18 cellular contexts compared by ENCODE assay signal in genomic region chr15:39594764-39595620, GRCh38. TPM values are rescaled to one million over a fixed set of nuclear protein-coding genes. Genes with fewer than 3 reads are reported as not detected.
DNase-seq lines count a peak whose midpoint lies in the region; ATAC-seq and TF ChIP-seq lines count a peak whose summit lies in the region.
"Had no signal": no experiment of that assay in that cellular context is flagged by ENCODE, and none has a peak within 500 bp of the region (broad histone marks: within the 10 kb centered on the region; RNA-seq: fewer than 3 reads in every experiment).

No MANE protein-coding gene starts in this region.

- H3K4me3 Mint-ChIP-seq in T-helper 17 cell: no peak overlapping the region
- H3K4me3 Mint-ChIP-seq: activated naive CD4-positive, alpha-beta T cell treated with anti-CD3 and anti-CD28 coated beads, Interleukin-2, amount 10 ng/mL, durations not matched to agents 7 days and 5 days; WTC11 had no signal

- H3K79me1 ChIP-seq in neuronal stem cell (ENCODE audit: low read depth, low read length): no peaks in the 10 kb centered on the region

- TF ChIP-seq CTCF in AG10803 (conservative IDR thresholded peaks at IDR 0.05; ENCODE audit: low read length) (no peak), fibroblast of mammary gland (conservative IDR thresholded peaks at IDR 0.05; ENCODE audit: control insufficient read depth, insufficient read depth, low read depth, low read length) (no peak), upper lobe of right lung (IDR thresholded peaks at IDR 0.05) (no peak)

- H3K23ac ChIP-seq in neuronal stem cell (ENCODE audit: low read depth, low read length, poor library complexity): no peak overlapping the region

- no peak overlapping the region for H3K18ac ChIP-seq in neuronal stem cell (ENCODE audit: low read length)

- no peak overlapping the region for H4K8ac ChIP-seq in neuronal stem cell (ENCODE audit: low read depth, low read length)

- H4K91ac ChIP-seq in neuronal stem cell (ENCODE audit: low read depth, low read length, poor library complexity): no peak overlapping the region

- no CpG with 5 or more reads among the region's 6 CpGs for WGBS in neuronal stem cell (ENCODE audit: extremely low coverage in 2 of 2, insufficient read length in 2 of 2, insufficient replicate concordance in 1 of 2), 2 donors

- H2AFZ ChIP-seq in neuronal stem cell (ENCODE audit: low read length): no peak overlapping the region

- no peak overlapping the region for H2BK5ac ChIP-seq in neuronal stem cell (ENCODE audit: low read length)

- H3K27ac ChIP-seq in neuronal stem cell (replicated peaks; ENCODE audit: low read length) (peak overlapping the region; percentile 14), upper lobe of right lung (no peak overlapping the region)
- H3K27ac ChIP-seq: BLaER1 treated with 17β-estradiol and CSF1 and Interleukin-3, amounts not matched to agents 10 nM and 100 nM; KMS-11 had no signal

- DNase-seq in AG10803 (ENCODE audit: low read depth): peak; percentile 80
- no peak for DNase-seq in T-helper 17 cell
- peak; percentile 34 for DNase-seq in fibroblast of mammary gland (ENCODE audit: low read depth)
- DNase-seq in neuronal stem cell (ENCODE audit: low spot score): no peak
- DNase-seq in NCI-H345 treated with DMSO at 0.1 percent for 48 hours (lab: John Stamatoyannopoulos, UW; ENCODE audit: unreplicated experiment): no peak
- DNase-seq in left colon: no peak
- no peak for DNase-seq in AG20443 (ENCODE audit: low spot score)
- no peak for DNase-seq in upper lobe of right lung
- DNase-seq: activated naive CD4-positive, alpha-beta T cell treated with anti-CD3 and anti-CD28 coated beads, Interleukin-2, amount 10 ng/mL, durations not matched to agents 7 days and 5 days; DMS79; H7; NCI-H1436; NCI-H345; spleen had no signal

- H2BK120ac ChIP-seq in neuronal stem cell (ENCODE audit: low read depth, low read length): no peak overlapping the region

- no peak overlapping the region for H3K4ac ChIP-seq in neuronal stem cell (ENCODE audit: low read length)

- no peak for ATAC-seq in T-helper 17 cell
- ATAC-seq in left colon: no peak
- no peak for ATAC-seq in upper lobe of right lung

- H3K27me3 Mint-ChIP-seq in T-helper 17 cell: no peaks in the 10 kb centered on the region

- H3K27ac Mint-ChIP-seq in T-helper 17 cell: peak overlapping the region; percentile 78
- H3K27ac Mint-ChIP-seq: activated naive CD4-positive, alpha-beta T cell treated with anti-CD3 and anti-CD28 coated beads, Interleukin-2, amount 10 ng/mL, durations not matched to agents 7 days and 5 days; WTC11 had no signal

- H3K36me3 ChIP-seq in neuronal stem cell (replicated peaks in 1 of 2; ENCODE audit: control insufficient read depth in 2 of 2, insufficient read depth in 2 of 2, low read length in 2 of 2) (peaks cover 25 to 83% of the 10 kb centered on the region in 2 donors), upper lobe of right lung (peaks cover 66% of the 10 kb centered on the region)

- H3K27me3 ChIP-seq in neuronal stem cell (ENCODE audit: control insufficient read depth in 3 of 3, insufficient read depth in 3 of 3, low read depth in 1 of 3, low read length in 3 of 3): no peaks in the 10 kb centered on the region
- H3K27me3 ChIP-seq in upper lobe of right lung: no peaks in the 10 kb centered on the region
- H3K27me3 ChIP-seq: BLaER1 treated with 17β-estradiol and CSF1 and Interleukin-3, amounts not matched to agents 10 nM and 100 nM; spleen had no signal

- peaks cover 12% of the 10 kb centered on the region for H3K4me1 Mint-ChIP-seq in T-helper 17 cell
- H3K4me1 Mint-ChIP-seq: activated naive CD4-positive, alpha-beta T cell treated with anti-CD3 and anti-CD28 coated beads, Interleukin-2, amount 10 ng/mL, durations not matched to agents 7 days and 5 days had no signal

- H3K4me3 ChIP-seq in AG10803 (ENCODE audit: low read length) (no peak overlapping the region), fibroblast of mammary gland (ENCODE audit: control insufficient read depth, low read depth, low read length) (no peak overlapping the region), neuronal stem cell (ENCODE audit: low read length in 2 of 2) (no peak overlapping the region), upper lobe of right lung (no peak overlapping the region)
- H3K4me3 ChIP-seq: BLaER1 treated with 17β-estradiol and CSF1 and Interleukin-3, amounts not matched to agents 10 nM and 100 nM; lung had no signal

- no peak overlapping the region for H2AK5ac ChIP-seq in neuronal stem cell (ENCODE audit: low read depth, low read length)

- no peak overlapping the region for H2BK12ac ChIP-seq in neuronal stem cell (ENCODE audit: low read length)

- H3K4me1 ChIP-seq in neuronal stem cell (ENCODE audit: control insufficient read depth in 2 of 2, insufficient read depth in 1 of 2, low read depth in 1 of 2, low read length in 2 of 2): peaks cover 0 to 2% of the 10 kb centered on the region in 2 donors
- no peaks in the 10 kb centered on the region for H3K4me1 ChIP-seq in upper lobe of right lung

- H3K9ac ChIP-seq in neuronal stem cell (ENCODE audit: low read depth, low read length, poor library complexity): no peak overlapping the region
- H3K9ac ChIP-seq: BLaER1 treated with 17β-estradiol and CSF1 and Interleukin-3, amounts not matched to agents 10 nM and 100 nM; KMS-11 had no signal

- H3K14ac ChIP-seq in neuronal stem cell (ENCODE audit: low read length): no peak overlapping the region

- H3K9me3 ChIP-seq in T-helper 17 cell (ENCODE audit: control insufficient read depth, low read length, poor library complexity, severe bottlenecking) (no peaks in the 10 kb centered on the region), neuronal stem cell (replicated peaks in 1 of 2; ENCODE audit: control insufficient read depth in 2 of 2, insufficient read depth in 1 of 2, low read depth in 1 of 2, low read length in 2 of 2) (no peaks in the 10 kb centered on the region), upper lobe of right lung (no peaks in the 10 kb centered on the region)
- H3K9me3 ChIP-seq: BLaER1 treated with 17β-estradiol and CSF1 and Interleukin-3, amounts not matched to agents 10 nM and 100 nM; spleen had no signal

- no peak overlapping the region for H2BK15ac ChIP-seq in neuronal stem cell (ENCODE audit: low read length)

- intact Hi-C loops in left colon (cut with DNase I, micrococcal nuclease) (loop anchor here in 1 of 2 donors (10.0 kb wide), 1 partner anchor 160 kb away; no protein-coding TSS in a partner anchor), upper lobe of right lung (cut with DNase I) (no loop called here)

- peaks cover 6% of the 10 kb centered on the region for H3K36me3 Mint-ChIP-seq in T-helper 17 cell (ENCODE audit: low read depth)
- H3K36me3 Mint-ChIP-seq: activated naive CD4-positive, alpha-beta T cell treated with anti-CD3 and anti-CD28 coated beads, Interleukin-2, amount 10 ng/mL, durations not matched to agents 7 days and 5 days had no signal

- H3K4me2 ChIP-seq in neuronal stem cell (ENCODE audit: insufficient read depth, low read length, poor library complexity, severe bottlenecking): no peak overlapping the region
- H3K4me2 ChIP-seq: BLaER1 treated with 17β-estradiol and CSF1 and Interleukin-3, amounts not matched to agents 10 nM and 100 nM; KMS-11 had no signal

RNA-seq across cellular contexts. Expression of gene THBS1, which starts 14.1 kb away (rescaled TPM):
- 10 to 100 TPM; 13.0 to 99.9 TPM for total RNA-seq in T-helper 17 cell
- 3.1 TPM for polyA plus RNA-seq in neuronal stem cell (2013, experiment 1 of 2)
- 3.8 TPM for polyA plus RNA-seq in neuronal stem cell (2013, experiment 2 of 2)
- total RNA-seq in left colon: 100 to 1,000 TPM; 174 to 181 TPM
- 377 TPM for total RNA-seq in upper lobe of right lung

Comparison
In these comparisons a context has a peak if more than half of its experiments do, and no peak if none do; other contexts are left out.
1. DNase-seq: peak in AG10803 (single experiment) and fibroblast of mammary gland (single experiment); none in T-helper 17 cell (0 of 3), neuronal stem cell (single experiment), NCI-H345 treated with DMSO at 0.1 percent for 48 hours (single experiment), left colon (0 of 2), AG20443 (single experiment) and upper lobe of right lung (single experiment).